Comparison of ENCODE assay signal across 18 cellular contexts in the genomic region with DNA sequence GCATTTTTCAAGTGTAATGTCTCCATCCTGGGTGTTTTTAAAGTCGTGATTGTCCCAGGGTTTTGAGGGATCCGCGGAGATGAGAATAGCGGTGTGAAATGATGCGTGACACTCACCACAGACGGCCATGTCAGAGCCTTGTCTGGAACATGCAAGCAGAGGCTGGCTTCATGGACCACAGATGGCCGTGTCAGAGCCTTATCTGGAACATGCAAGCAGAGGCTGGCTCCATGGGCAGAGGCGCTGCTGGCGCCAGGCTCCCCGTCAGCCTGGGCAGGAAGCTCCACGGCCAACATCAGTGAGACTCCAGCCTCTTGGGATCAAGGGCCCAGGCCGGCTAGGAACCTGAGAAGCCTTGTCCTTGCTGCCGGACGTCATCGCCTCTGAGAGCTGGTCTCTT.
"Had no signal": no experiment of that assay in that cellular context is flagged by ENCODE, and none has a peak within 500 bp of the region (broad histone marks: within the 10 kb centered on the region; RNA-seq: fewer than 3 reads in every experiment).

No MANE protein-coding gene starts in this region.

- H3K4me1 ChIP-seq: prostate gland had no signal

- ATAC-seq: activated naive CD8-positive, alpha-beta T cell treated with anti-CD3 and anti-CD28 coated beads, Interleukin-2, amount 50 U/mL, for 24 hours; body of pancreas; naive thymus-derived CD8-positive, alpha-beta T cell; stimulated activated naive CD8-positive, alpha-beta T cell treated with anti-CD3 and anti-CD28 coated beads, Interleukin-15, Interleukin-2, amounts not matched to agents 100 U/mL and 50 U/mL, for 24 hours; WTC11 had no signal

- H3K9me3 ChIP-seq: body of pancreas, left ventricle myocardium inferior, prostate gland, right atrium auricular region, tibial artery had no signal

- H3K27me3 Mint-ChIP-seq: activated naive CD8-positive, alpha-beta T cell treated with anti-CD3 and anti-CD28 coated beads, Interleukin-2, amount 50 U/mL, for 24 hours; dendritic cell treated with granulocyte-macrophage colony-stimulating factor and Interleukin-4, amounts not matched to agents 40 ng/mL and 50 ng/mL, for 4 days; naive thymus-derived CD8-positive, alpha-beta T cell had no signal

- H3K36me3 Mint-ChIP-seq: activated naive CD4-positive, alpha-beta T cell treated with anti-CD3 and anti-CD28 coated beads, Interleukin-2, amount 10 ng/mL, durations not matched to agents 7 days and 5 days; naive thymus-derived CD8-positive, alpha-beta T cell; WTC11 had no signal

- H3K27ac Mint-ChIP-seq: activated naive CD4-positive, alpha-beta T cell treated with anti-CD3 and anti-CD28 coated beads, Interleukin-2, amount 10 ng/mL, durations not matched to agents 7 days and 5 days; activated naive CD8-positive, alpha-beta T cell treated with anti-CD3 and anti-CD28 coated beads, Interleukin-2, amount 50 U/mL, for 24 hours; dendritic cell treated with granulocyte-macrophage colony-stimulating factor and Interleukin-4, amounts not matched to agents 40 ng/mL and 50 ng/mL, for 4 days; WTC11 had no signal

- H3K27ac ChIP-seq: body of pancreas, left ventricle myocardium inferior, prostate gland, right atrium auricular region, tibial artery had no signal

- H3K4me3 ChIP-seq: body of pancreas, left ventricle myocardium inferior, prostate gland, right atrium auricular region, tibial artery had no signal

- H3K27me3 ChIP-seq: body of pancreas, right atrium auricular region had no signal

- H3K36me3 ChIP-seq: left ventricle myocardium inferior, prostate gland, right atrium auricular region, tibial artery had no signal

- H3K9me3 Mint-ChIP-seq: activated naive CD4-positive, alpha-beta T cell treated with anti-CD3 and anti-CD28 coated beads, Interleukin-2, amount 10 ng/mL, durations not matched to agents 7 days and 5 days; activated naive CD8-positive, alpha-beta T cell treated with anti-CD3 and anti-CD28 coated beads, Interleukin-2, amount 50 U/mL, for 24 hours; naive thymus-derived CD8-positive, alpha-beta T cell; WTC11 had no signal

- DNase-seq: activated CD4-positive, alpha-beta T cell treated with anti-CD3 and anti-CD28 coated beads, Interleukin-2, amount 50 U/mL, for 48 hours; activated effector memory CD4-positive, alpha-beta T cell treated with Interleukin-2 at 50 U/mL for 16 hours; activated naive CD4-positive, alpha-beta T cell treated with anti-CD3 and anti-CD28 coated beads, Interleukin-2, amount 10 ng/mL, durations not matched to agents 7 days and 5 days; activated naive CD8-positive, alpha-beta T cell treated with anti-CD3 and anti-CD28 coated beads, Interleukin-2, amount 50 U/mL, for 24 hours; activated T-cell treated with anti-CD3 and anti-CD28 coated beads, Interleukin-2, amount 50 U/mL, for 48 hours; anterior cingulate cortex; body of pancreas; effector CD8-positive, alpha-beta T cell; foreskin fibroblast; left ventricle myocardium inferior; naive thymus-derived CD8-positive, alpha-beta T cell; stimulated activated CD4-positive, alpha-beta T cell treated with anti-CD3 and anti-CD28 coated beads, Interleukin-4, amount 100 ng/mL, for 24 hours; stimulated activated naive CD8-positive, alpha-beta T cell treated with anti-CD3 and anti-CD28 coated beads, Interleukin-15, Interleukin-2, amounts not matched to agents 100 U/mL and 50 U/mL, for 24 hours; tibial artery had no signal

- H3K4me3 Mint-ChIP-seq: activated naive CD4-positive, alpha-beta T cell treated with anti-CD3 and anti-CD28 coated beads, Interleukin-2, amount 10 ng/mL, durations not matched to agents 7 days and 5 days; activated naive CD8-positive, alpha-beta T cell treated with anti-CD3 and anti-CD28 coated beads, Interleukin-2, amount 50 U/mL, for 24 hours; dendritic cell treated with granulocyte-macrophage colony-stimulating factor and Interleukin-4, amounts not matched to agents 40 ng/mL and 50 ng/mL, for 4 days; naive thymus-derived CD8-positive, alpha-beta T cell; WTC11 had no signal
